ENCODE assay signal across 9 cellular contexts in genomic region chr1:24920155-24920925, GRCh38.
DNase-seq lines count a peak whose midpoint lies in the region; TF ChIP-seq lines count a peak whose summit lies in the region.
"Had no signal": no experiment of that assay in that cellular context is flagged by ENCODE, and none has a peak within 500 bp of the region (broad histone marks: within the 10 kb centered on the region; RNA-seq: fewer than 3 reads in every experiment).

No MANE protein-coding gene starts in this region.

- H3K4me3 ChIP-seq in GM12865 (ENCODE audit: low read depth, low read length): no peak overlapping the region
- H3K4me3 ChIP-seq: hepatocyte had no signal

- TF ChIP-seq CTCF in GM12865 (IDR thresholded peaks at IDR 0.05; ENCODE audit: insufficient read depth, low read depth, low read length, missing control alignments): no peak

- DNase-seq in GM12865 (ENCODE audit: low read depth) (peak; percentile 73), T-helper 2 cell (peak in 3 of 5 experiments; percentile 54 to 94 (median 79)), fibroblast of gingiva (ENCODE audit: low read depth) (peak; percentile 93), globus pallidus (ENCODE audit: low spot score) (no peak), NCI-H2107 (lab: John Stamatoyannopoulos, UW) (no peak), RPMI8226 (no peak)
- DNase-seq in stimulated activated CD4-positive, alpha-beta T cell treated with anti-CD3 and anti-CD28 coated beads, Interleukin-4, amount 100 ng/mL, for 4 hours: peak; percentile 33 to 54
- DNase-seq: NCI-H1694 had no signal

Comparison
In these comparisons a context has a peak if more than half of its experiments do, and no peak if none do; other contexts are left out.
1. DNase-seq: peak in GM12865 (single experiment), T-helper 2 cell (3 of 5), fibroblast of gingiva (single experiment) and stimulated activated CD4-positive, alpha-beta T cell treated with anti-CD3 and anti-CD28 coated beads, Interleukin-4, amount 100 ng/mL, for 4 hours (2 of 2); none in globus pallidus (single experiment), NCI-H2107 (single experiment) and RPMI8226 (single experiment).